ENCODE assay signal across 28 cellular contexts in genomic region chr9:112367465-112367864, GRCh38.
"Had no signal": no experiment of that assay in that cellular context is flagged by ENCODE, and none has a peak within 500 bp of the region (broad histone marks: within the 10 kb centered on the region; RNA-seq: fewer than 3 reads in every experiment).

No MANE protein-coding gene starts in this region.

- DNase-seq: colonic mucosa; cortex of kidney; dermis blood vessel endothelial cell; dorsolateral prefrontal cortex; effector CD4-positive, alpha-beta T cell; effector CD8-positive, alpha-beta T cell; effector memory CD4-positive, alpha-beta T cell; effector memory CD8-positive, alpha-beta T cell; erythroblast; esophagus squamous epithelium; foreskin fibroblast; foreskin keratinocyte; foreskin melanocyte; gastrocnemius medialis; glutamatergic neuron; head of caudate nucleus; heart left ventricle; heart right ventricle had no signal

- H3K4me1 ChIP-seq: colonic mucosa, esophagus muscularis mucosa, esophagus squamous epithelium, gastrocnemius medialis, gastroesophageal sphincter, heart left ventricle, heart right ventricle had no signal

- H3K4me1 Mint-ChIP-seq: endodermal cell had no signal

- FAIRE-seq: endothelial cell of umbilical vein, frontal cortex had no signal

- H3K4me2 ChIP-seq: hepatocyte had no signal

- H3K9me3 ChIP-seq: colonic mucosa, esophagus muscularis mucosa, gastrocnemius medialis had no signal

- H3K27me3 ChIP-seq: colonic mucosa, dorsolateral prefrontal cortex, esophagus muscularis mucosa, esophagus squamous epithelium, foreskin keratinocyte, gastrocnemius medialis, gastroesophageal sphincter, heart left ventricle, heart right ventricle, hepatocyte had no signal

- H2AFZ ChIP-seq: hepatocyte had no signal

- ATAC-seq: effector memory CD8-positive, alpha-beta T cell; esophagus mucosa; foreskin keratinocyte; gastrocnemius medialis; gastroesophageal sphincter; heart left ventricle; heart right ventricle had no signal

- H3K4me3 Mint-ChIP-seq: dendritic cell treated with granulocyte-macrophage colony-stimulating factor and Interleukin-4, amounts not matched to agents 40 ng/mL and 50 ng/mL, for 4 days; effector memory CD8-positive, alpha-beta T cell; endodermal cell had no signal

- H3K9me3 Mint-ChIP-seq: effector memory CD8-positive, alpha-beta T cell had no signal

- H3K4me3 ChIP-seq: colonic mucosa, coronary artery, dorsolateral prefrontal cortex, esophagus muscularis mucosa, esophagus squamous epithelium, gastrocnemius medialis, gastroesophageal sphincter, heart left ventricle, heart right ventricle, hepatocyte had no signal

- H3K36me3 ChIP-seq: colonic mucosa, esophagus muscularis mucosa, esophagus squamous epithelium, gastrocnemius medialis, gastroesophageal sphincter, heart left ventricle, heart right ventricle had no signal

- H3K27ac ChIP-seq: colonic mucosa, coronary artery, dorsolateral prefrontal cortex, epithelial cell of prostate, esophagus muscularis mucosa, esophagus squamous epithelium, foreskin keratinocyte, gastrocnemius medialis, gastroesophageal sphincter, heart left ventricle, heart right ventricle, hepatocyte had no signal

- H3K79me2 ChIP-seq: hepatocyte had no signal

- H3K27ac Mint-ChIP-seq: dendritic cell treated with granulocyte-macrophage colony-stimulating factor and Interleukin-4, amounts not matched to agents 40 ng/mL and 50 ng/mL, for 4 days; endodermal cell had no signal
